4 cellular contexts compared by ENCODE assay signal in the genomic region with DNA sequence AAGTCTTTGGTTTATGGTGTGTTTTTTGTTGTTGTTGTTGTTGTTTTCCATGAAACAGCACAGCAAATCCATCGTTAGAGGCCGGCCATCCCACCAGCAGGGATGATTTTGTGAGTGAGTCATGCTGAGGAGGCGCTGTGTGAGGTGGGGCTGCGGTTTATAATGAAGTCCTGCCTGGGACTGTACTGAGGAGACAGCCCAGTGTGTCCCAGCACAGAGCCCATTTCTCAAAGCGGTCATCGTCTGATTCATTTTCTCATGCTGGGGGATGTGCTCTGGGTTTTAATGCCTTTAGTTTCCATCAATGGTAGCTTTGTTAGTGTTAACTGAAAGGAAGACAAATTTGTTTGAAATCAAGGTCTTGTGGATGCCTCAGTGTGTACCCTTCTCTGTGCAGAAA.
A peak's percentile ranks its signal among the peaks of the same experiment; 100 is the strongest.
TF ChIP-seq lines count a peak whose summit lies in the region.

No MANE protein-coding gene starts in this region.

TF ChIP-seq in SK-N-SH treated with all-trans-retinoic acid at 6 μM for 48 hours, 23 proteins besides CTCF, POLR2A, EP300 and RAD21 (continues in another document):
- TF ChIP-seq, protein P1, sequence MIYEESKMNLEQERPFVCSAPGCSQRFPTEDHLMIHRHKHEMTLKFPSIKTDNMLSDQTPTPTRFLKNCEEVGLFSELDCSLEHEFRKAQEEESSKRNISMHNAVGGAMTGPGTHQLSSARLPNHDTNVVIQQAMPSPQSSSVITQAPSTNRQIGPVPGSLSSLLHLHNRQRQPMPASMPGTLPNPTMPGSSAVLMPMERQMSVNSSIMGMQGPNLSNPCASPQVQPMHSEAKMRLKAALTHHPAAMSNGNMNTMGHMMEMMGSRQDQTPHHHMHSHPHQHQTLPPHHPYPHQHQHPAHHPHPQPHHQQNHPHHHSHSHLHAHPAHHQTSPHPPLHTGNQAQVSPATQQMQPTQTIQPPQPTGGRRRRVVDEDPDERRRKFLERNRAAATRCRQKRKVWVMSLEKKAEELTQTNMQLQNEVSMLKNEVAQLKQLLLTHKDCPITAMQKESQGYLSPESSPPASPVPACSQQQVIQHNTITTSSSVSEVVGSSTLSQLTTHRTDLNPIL (CRISPR knock-in tag; IDR thresholded peaks at IDR 0.05; ENCODE audit: low read depth) = no peak
- TF ChIP-seq ESRRG (CRISPR knock-in tag; IDR thresholded peaks at IDR 0.05) (no peak), BACH2 (CRISPR knock-in tag; IDR thresholded peaks at IDR 0.05; ENCODE audit: borderline replicate concordance) (no peak), SNAI2 (CRISPR knock-in tag; IDR thresholded peaks at IDR 0.05) (no peak), ZC3H10 (CRISPR knock-in tag; IDR thresholded peaks at IDR 0.05) (no peak), ARNTL (CRISPR knock-in tag; IDR thresholded peaks at IDR 0.05; ENCODE audit: borderline replicate concordance, low read depth) (no peak), TOX (CRISPR knock-in tag; IDR thresholded peaks at IDR 0.05; ENCODE audit: borderline replicate concordance) (no peak), ZNF70 (CRISPR knock-in tag; IDR thresholded peaks at IDR 0.05) (no peak), ZNF8 (CRISPR knock-in tag; IDR thresholded peaks at IDR 0.05) (no peak), OSR1 (CRISPR knock-in tag; IDR thresholded peaks at IDR 0.05) (no peak), ZFP3 (CRISPR knock-in tag; IDR thresholded peaks at IDR 0.05) (no peak), ISL1 (CRISPR knock-in tag; IDR thresholded peaks at IDR 0.05) (no peak), PPARA (CRISPR knock-in tag; IDR thresholded peaks at IDR 0.05; ENCODE audit: borderline replicate concordance) (no peak)
- TF ChIP-seq, protein P2, sequence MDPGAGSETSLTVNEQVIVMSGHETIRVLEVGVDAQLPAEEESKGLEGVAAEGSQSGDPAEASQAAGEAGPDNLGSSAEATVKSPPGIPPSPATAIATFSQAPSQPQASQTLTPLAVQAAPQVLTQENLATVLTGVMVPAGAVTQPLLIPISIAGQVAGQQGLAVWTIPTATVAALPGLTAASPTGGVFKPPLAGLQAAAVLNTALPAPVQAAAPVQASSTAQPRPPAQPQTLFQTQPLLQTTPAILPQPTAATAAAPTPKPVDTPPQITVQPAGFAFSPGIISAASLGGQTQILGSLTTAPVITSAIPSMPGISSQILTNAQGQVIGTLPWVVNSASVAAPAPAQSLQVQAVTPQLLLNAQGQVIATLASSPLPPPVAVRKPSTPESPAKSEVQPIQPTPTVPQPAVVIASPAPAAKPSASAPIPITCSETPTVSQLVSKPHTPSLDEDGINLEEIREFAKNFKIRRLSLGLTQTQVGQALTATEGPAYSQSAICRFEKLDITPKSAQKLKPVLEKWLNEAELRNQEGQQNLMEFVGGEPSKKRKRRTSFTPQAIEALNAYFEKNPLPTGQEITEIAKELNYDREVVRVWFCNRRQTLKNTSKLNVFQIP (CRISPR knock-in tag; IDR thresholded peaks at IDR 0.05; ENCODE audit: borderline replicate concordance, low read depth) = no peak

TF ChIP-seq in SK-N-SH, 30 proteins besides CTCF, POLR2A, EP300 and RAD21:
- no peak for TF ChIP-seq ELF1 (IDR thresholded peaks at IDR 0.05)
- TF ChIP-seq, protein P3, sequence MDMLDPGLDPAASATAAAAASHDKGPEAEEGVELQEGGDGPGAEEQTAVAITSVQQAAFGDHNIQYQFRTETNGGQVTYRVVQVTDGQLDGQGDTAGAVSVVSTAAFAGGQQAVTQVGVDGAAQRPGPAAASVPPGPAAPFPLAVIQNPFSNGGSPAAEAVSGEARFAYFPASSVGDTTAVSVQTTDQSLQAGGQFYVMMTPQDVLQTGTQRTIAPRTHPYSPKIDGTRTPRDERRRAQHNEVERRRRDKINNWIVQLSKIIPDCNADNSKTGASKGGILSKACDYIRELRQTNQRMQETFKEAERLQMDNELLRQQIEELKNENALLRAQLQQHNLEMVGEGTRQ (IDR thresholded peaks at IDR 0.05; ENCODE audit: borderline replicate concordance, low read depth, low read length) = no peak
- TF ChIP-seq EZH2phosphoT487 (IDR thresholded peaks at IDR 0.05; ENCODE audit: borderline replicate concordance, low read depth) = no peak
- no peak for TF ChIP-seq RCOR1 (IDR thresholded peaks at IDR 0.05; ENCODE audit: low read length)
- no peak for TF ChIP-seq RFX5 (IDR thresholded peaks at IDR 0.05; ENCODE audit: low read length)
- TF ChIP-seq, protein P4, sequence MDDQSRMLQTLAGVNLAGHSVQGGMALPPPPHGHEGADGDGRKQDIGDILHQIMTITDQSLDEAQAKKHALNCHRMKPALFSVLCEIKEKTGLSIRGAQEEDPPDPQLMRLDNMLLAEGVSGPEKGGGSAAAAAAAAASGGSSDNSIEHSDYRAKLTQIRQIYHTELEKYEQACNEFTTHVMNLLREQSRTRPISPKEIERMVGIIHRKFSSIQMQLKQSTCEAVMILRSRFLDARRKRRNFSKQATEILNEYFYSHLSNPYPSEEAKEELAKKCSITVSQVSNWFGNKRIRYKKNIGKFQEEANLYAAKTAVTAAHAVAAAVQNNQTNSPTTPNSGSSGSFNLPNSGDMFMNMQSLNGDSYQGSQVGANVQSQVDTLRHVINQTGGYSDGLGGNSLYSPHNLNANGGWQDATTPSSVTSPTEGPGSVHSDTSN (IDR thresholded peaks at IDR 0.05) = no peak
- TF ChIP-seq YY1 (IDR thresholded peaks at IDR 0.05; ENCODE audit: low read depth) = no peak
- TF ChIP-seq CHD2 (IDR thresholded peaks at IDR 0.05; ENCODE audit: low read length, partially characterized antibody) = no peak
- no peak for TF ChIP-seq MEF2A (IDR thresholded peaks at IDR 0.05; ENCODE audit: borderline replicate concordance, low read depth)
TF ChIP-seq in SK-N-SH: peak in this region for 0.

TF ChIP-seq in K562, 482 proteins besides CTCF, POLR2A, EP300 and RAD21 (continues in another document):
- TF ChIP-seq, protein P5, sequence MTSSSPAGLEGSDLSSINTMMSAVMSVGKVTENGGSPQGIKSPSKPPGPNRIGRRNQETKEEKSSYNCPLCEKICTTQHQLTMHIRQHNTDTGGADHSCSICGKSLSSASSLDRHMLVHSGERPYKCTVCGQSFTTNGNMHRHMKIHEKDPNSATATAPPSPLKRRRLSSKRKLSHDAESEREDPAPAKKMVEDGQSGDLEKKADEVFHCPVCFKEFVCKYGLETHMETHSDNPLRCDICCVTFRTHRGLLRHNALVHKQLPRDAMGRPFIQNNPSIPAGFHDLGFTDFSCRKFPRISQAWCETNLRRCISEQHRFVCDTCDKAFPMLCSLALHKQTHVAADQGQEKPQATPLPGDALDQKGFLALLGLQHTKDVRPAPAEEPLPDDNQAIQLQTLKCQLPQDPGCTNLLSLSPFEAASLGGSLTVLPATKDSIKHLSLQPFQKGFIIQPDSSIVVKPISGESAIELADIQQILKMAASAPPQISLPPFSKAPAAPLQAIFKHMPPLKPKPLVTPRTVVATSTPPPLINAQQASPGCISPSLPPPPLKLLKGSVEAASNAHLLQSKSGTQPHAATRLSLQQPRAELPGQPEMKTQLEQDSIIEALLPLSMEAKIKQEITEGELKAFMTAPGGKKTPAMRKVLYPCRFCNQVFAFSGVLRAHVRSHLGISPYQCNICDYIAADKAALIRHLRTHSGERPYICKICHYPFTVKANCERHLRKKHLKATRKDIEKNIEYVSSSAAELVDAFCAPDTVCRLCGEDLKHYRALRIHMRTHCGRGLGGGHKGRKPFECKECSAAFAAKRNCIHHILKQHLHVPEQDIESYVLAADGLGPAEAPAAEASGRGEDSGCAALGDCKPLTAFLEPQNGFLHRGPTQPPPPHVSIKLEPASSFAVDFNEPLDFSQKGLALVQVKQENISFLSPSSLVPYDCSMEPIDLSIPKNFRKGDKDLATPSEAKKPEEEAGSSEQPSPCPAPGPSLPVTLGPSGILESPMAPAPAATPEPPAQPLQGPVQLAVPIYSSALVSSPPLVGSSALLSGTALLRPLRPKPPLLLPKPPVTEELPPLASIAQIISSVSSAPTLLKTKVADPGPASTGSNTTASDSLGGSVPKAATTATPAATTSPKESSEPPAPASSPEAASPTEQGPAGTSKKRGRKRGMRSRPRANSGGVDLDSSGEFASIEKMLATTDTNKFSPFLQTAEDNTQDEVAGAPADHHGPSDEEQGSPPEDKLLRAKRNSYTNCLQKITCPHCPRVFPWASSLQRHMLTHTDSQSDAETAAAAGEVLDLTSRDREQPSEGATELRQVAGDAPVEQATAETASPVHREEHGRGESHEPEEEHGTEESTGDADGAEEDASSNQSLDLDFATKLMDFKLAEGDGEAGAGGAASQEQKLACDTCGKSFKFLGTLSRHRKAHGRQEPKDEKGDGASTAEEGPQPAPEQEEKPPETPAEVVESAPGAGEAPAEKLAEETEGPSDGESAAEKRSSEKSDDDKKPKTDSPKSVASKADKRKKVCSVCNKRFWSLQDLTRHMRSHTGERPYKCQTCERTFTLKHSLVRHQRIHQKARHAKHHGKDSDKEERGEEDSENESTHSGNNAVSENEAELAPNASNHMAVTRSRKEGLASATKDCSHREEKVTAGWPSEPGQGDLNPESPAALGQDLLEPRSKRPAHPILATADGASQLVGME (CRISPR knock-in tag; IDR thresholded peaks at IDR 0.05) = no peak
- peak; percentile 22; the same call in 1 of the 2 replicates for TF ChIP-seq SMARCE1 (IDR thresholded peaks at IDR 0.05)
- TF ChIP-seq FOSL1 (tag; conservative IDR thresholded peaks at IDR 0.05) = peak; percentile 83
- TF ChIP-seq, protein P6, sequence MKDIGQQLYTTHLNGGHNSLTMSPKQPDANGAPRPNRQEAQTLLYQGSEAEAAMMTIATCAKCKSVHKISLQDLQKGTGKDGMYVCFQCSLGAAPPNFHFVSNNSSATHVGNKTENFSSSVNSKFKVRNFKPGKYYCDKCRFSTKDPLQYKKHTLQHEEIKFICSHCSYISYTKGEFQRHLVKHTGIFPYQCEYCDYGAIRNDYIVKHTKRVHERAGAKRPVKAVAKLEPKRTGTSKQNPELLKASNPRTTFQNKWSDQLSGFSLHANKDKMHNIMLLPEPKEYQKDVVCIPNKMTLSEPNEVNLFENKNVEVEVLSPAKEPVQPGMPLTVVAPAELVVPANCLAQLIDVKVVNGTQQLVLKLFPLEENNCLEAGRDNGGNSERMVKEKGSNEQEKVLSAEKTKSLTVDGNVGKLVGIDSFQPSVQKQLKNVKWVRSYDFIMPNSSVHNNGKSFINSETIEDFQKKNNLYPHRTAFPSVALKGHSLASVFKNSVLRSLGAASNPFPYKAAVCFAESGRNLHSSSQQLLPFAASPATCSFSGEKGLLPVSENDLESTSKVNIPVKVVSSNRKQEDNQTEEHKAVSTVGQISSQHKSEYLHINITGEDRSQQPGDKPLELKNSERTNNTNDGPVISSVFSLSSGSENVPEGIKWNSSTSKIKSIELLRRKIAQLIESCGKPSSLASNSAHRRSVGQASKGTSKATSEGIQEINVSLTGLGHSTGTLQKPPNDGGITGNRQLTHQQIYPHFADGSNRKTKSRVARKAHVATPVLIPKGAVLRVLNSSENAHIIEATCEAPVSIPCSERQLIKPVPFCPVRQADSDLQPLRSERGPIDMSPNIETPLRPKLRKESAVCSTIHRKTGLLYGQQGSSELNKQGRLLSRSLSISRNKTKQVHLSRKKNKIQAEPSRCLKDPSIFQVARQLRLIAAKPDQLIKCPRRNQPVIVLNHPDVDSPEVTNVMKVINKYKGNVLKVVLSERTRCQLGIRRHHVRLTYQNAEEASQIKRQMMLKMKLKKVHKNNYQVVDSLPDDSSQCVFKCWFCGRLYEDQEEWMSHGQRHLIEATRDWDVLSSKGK (CRISPR knock-in tag; IDR thresholded peaks at IDR 0.05) = no peak

TF ChIP-seq in WTC11, 78 proteins besides CTCF, POLR2A, EP300 and RAD21 (continues in another document):
- TF ChIP-seq, protein P7, sequence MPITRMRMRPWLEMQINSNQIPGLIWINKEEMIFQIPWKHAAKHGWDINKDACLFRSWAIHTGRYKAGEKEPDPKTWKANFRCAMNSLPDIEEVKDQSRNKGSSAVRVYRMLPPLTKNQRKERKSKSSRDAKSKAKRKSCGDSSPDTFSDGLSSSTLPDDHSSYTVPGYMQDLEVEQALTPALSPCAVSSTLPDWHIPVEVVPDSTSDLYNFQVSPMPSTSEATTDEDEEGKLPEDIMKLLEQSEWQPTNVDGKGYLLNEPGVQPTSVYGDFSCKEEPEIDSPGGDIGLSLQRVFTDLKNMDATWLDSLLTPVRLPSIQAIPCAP (CRISPR knock-in tag; IDR thresholded peaks at IDR 0.05) = no peak
- TF ChIP-seq, protein P8, sequence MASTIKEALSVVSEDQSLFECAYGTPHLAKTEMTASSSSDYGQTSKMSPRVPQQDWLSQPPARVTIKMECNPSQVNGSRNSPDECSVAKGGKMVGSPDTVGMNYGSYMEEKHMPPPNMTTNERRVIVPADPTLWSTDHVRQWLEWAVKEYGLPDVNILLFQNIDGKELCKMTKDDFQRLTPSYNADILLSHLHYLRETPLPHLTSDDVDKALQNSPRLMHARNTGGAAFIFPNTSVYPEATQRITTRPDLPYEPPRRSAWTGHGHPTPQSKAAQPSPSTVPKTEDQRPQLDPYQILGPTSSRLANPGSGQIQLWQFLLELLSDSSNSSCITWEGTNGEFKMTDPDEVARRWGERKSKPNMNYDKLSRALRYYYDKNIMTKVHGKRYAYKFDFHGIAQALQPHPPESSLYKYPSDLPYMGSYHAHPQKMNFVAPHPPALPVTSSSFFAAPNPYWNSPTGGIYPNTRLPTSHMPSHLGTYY (CRISPR knock-in tag; IDR thresholded peaks at IDR 0.05) = no peak
- TF ChIP-seq, protein P9, sequence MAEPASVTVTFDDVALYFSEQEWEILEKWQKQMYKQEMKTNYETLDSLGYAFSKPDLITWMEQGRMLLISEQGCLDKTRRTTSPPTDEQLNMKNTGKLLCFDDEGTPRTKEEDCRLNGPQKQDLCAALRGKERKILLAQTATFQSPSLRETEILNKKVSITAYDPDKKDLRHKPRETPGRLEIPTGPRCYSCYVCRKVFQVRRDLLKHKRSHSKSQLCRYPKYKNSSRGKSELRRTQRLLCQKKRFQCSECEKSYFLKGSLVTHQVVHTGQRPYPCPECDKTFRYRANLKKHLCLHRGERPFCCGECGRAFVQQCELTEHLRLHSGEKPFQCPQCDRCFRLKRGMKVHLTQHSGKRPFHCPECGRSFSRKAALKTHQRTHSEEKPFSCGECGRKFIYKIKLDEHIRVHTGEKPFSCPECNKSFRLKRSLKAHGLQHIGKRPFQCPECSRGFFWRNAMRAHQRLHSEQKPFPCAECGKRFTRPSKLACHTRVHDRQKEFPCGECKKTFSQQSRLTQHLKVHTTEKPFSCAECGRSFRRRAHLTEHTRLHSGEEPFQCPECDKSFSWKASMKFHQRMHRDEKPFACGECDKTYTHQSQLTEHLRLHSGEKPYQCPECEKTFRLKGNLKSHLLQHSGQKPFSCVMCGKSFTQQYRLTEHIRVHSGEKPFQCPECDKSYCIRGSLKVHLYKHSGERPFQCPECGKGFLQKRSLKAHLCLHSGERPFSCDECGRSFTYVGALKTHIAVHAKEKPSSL (CRISPR knock-in tag; conservative IDR thresholded peaks at IDR 0.05) = no peak
- TF ChIP-seq, protein P10, sequence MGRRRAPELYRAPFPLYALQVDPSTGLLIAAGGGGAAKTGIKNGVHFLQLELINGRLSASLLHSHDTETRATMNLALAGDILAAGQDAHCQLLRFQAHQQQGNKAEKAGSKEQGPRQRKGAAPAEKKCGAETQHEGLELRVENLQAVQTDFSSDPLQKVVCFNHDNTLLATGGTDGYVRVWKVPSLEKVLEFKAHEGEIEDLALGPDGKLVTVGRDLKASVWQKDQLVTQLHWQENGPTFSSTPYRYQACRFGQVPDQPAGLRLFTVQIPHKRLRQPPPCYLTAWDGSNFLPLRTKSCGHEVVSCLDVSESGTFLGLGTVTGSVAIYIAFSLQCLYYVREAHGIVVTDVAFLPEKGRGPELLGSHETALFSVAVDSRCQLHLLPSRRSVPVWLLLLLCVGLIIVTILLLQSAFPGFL (CRISPR knock-in tag; IDR thresholded peaks at IDR 0.05; ENCODE audit: borderline replicate concordance) = no peak
- TF ChIP-seq, protein P11, sequence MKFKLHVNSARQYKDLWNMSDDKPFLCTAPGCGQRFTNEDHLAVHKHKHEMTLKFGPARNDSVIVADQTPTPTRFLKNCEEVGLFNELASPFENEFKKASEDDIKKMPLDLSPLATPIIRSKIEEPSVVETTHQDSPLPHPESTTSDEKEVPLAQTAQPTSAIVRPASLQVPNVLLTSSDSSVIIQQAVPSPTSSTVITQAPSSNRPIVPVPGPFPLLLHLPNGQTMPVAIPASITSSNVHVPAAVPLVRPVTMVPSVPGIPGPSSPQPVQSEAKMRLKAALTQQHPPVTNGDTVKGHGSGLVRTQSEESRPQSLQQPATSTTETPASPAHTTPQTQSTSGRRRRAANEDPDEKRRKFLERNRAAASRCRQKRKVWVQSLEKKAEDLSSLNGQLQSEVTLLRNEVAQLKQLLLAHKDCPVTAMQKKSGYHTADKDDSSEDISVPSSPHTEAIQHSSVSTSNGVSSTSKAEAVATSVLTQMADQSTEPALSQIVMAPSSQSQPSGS (CRISPR knock-in tag; IDR thresholded peaks at IDR 0.05; ENCODE audit: borderline replicate concordance, low read depth) = no peak
